1 cellular context compared by ENCODE assay signal in genomic region chr1:244116946-244117345, GRCh38.
TF ChIP-seq lines count a peak whose summit lies in the region.

No MANE protein-coding gene starts in this region.

TF ChIP-seq in IMR-90, 13 proteins besides CTCF, POLR2A, EP300 and RAD21 (continued from another document):
- TF ChIP-seq USF2 (IDR thresholded peaks at IDR 0.05; ENCODE audit: low read depth, low read length) = no peak
- TF ChIP-seq SMC3 (IDR thresholded peaks at IDR 0.05; ENCODE audit: low read depth, low read length) = no peak
- no peak for TF ChIP-seq NFE2L2 (IDR thresholded peaks at IDR 0.05; ENCODE audit: low read depth, low read length)
- no peak for TF ChIP-seq MXI1 (IDR thresholded peaks at IDR 0.05; ENCODE audit: borderline replicate concordance, low read depth, low read length)
- TF ChIP-seq RFX5 (IDR thresholded peaks at IDR 0.05; ENCODE audit: low read depth, low read length) = no peak
- no peak for TF ChIP-seq MAFK (IDR thresholded peaks at IDR 0.05; ENCODE audit: low read depth, low read length)
TF ChIP-seq in IMR-90: peak in this region for 0.
